In the genomic region with DNA sequence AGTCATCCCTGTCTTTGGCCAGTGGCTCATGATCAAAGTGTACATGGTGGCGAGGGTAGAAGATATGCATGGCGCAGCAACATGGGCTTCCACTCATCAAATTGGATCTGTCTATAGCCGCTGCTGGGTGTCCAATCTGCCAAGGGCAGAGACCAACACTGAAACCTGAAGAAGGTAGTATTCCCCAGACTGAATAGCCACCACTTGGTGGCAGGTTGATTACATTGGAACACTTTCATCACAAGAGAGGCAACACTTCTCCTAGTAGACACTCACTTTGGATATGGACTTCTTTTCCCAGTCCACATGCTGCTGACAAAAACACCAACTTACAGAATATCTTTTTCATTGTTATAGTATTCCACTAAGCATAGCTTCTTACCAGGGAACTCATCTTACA, we compare ENCODE assay signal across 16 cellular contexts. TPM values are rescaled to one million over a fixed set of nuclear protein-coding genes. Genes with fewer than 3 reads are reported as not detected.
DNase-seq lines count a peak whose midpoint lies in the region; ATAC-seq and TF ChIP-seq lines count a peak whose summit lies in the region.
"Had no signal": no experiment of that assay in that cellular context is flagged by ENCODE, and none has a peak within 500 bp of the region (broad histone marks: within the 10 kb centered on the region; RNA-seq: fewer than 3 reads in every experiment).

No MANE protein-coding gene starts in this region.

- H3K4me2 ChIP-seq in hepatocyte, result no peak overlapping the region
- H3K4me2 ChIP-seq: KMS-11 had no signal

- DNase-seq in activated naive CD4-positive, alpha-beta T cell treated with anti-CD3 and anti-CD28 coated beads for 36 hours, result no peak
- DNase-seq in WTC11 (ENCODE audit: low spot score) (no peak), hepatocyte (ENCODE audit: low spot score) (no peak), erythroblast (lab: John Stamatoyannopoulos, UW) (no peak), NCI-H226 (no peak)
- DNase-seq: Caco-2; CD4-positive, CD25-positive, alpha-beta regulatory T cell; HCEC 1CT; NCI-H1417 treated with DMSO at 0.1 percent for 48 hours; NCI-H187 treated with DMSO at 0.1 percent for 48 hours; Right ventricle myocardium superior had no signal

- intact Hi-C loops in activated naive CD4-positive, alpha-beta T cell treated with anti-CD3 and anti-CD28 coated beads for 36 hours (cut with micrococcal nuclease), result loop anchor here (5.0 kb wide), 1 partner anchor 1195 kb away; no protein-coding TSS in a partner anchor

- peaks cover 4% of the 10 kb centered on the region for H3K9me3 Mint-ChIP-seq in activated naive CD4-positive, alpha-beta T cell treated with anti-CD3 and anti-CD28 coated beads, Interleukin-2, amount 50 U/mL, for 24 hours
- no peaks in the 10 kb centered on the region for H3K9me3 Mint-ChIP-seq in activated naive CD4-positive, alpha-beta T cell treated with anti-CD3 and anti-CD28 coated beads for 36 hours
- no peaks in the 10 kb centered on the region for H3K9me3 Mint-ChIP-seq in WTC11

- H3K4me1 Mint-ChIP-seq in activated naive CD4-positive, alpha-beta T cell treated with anti-CD3 and anti-CD28 coated beads, Interleukin-2, amount 50 U/mL, for 24 hours, result peaks cover 23% of the 10 kb centered on the region
- H3K4me1 Mint-ChIP-seq in activated naive CD4-positive, alpha-beta T cell treated with anti-CD3 and anti-CD28 coated beads for 36 hours (ENCODE audit: low read depth), result peaks cover 24% of the 10 kb centered on the region
- H3K4me1 Mint-ChIP-seq in WTC11, result peaks cover 6% of the 10 kb centered on the region; the same call in 1 of the 2 replicates
- H3K4me1 Mint-ChIP-seq: CD4-positive, CD25-positive, alpha-beta regulatory T cell had no signal

- TF ChIP-seq POLR2A in erythroblast (IDR thresholded peaks at IDR 0.05; ENCODE audit: low read length), result no peak

- CTCF ChIA-PET in activated naive CD4-positive, alpha-beta T cell treated with anti-CD3 and anti-CD28 coated beads for 36 hours (lab: Charles Lee), result interaction anchor here (1.0 kb wide), 1 partner anchor 21 kb away, joined by 4 read pairs; no protein-coding TSS in a partner anchor
- CTCF ChIA-PET in WTC11 (lab: Charles Lee), result no interaction called here

- no peak overlapping the region for H3K4me3 ChIP-seq in hepatocyte

- H3K27ac Mint-ChIP-seq in activated naive CD4-positive, alpha-beta T cell treated with anti-CD3 and anti-CD28 coated beads, Interleukin-2, amount 50 U/mL, for 24 hours, result peak overlapping the region; percentile 43
- no peak overlapping the region for H3K27ac Mint-ChIP-seq in activated naive CD4-positive, alpha-beta T cell treated with anti-CD3 and anti-CD28 coated beads for 36 hours
- no peak overlapping the region for H3K27ac Mint-ChIP-seq in WTC11
- H3K27ac Mint-ChIP-seq: B cell; CD4-positive, CD25-positive, alpha-beta regulatory T cell had no signal

- TF ChIP-seq RAD21 in Ishikawa (IDR thresholded peaks at IDR 0.05; ENCODE audit: low read depth), result peak; percentile 41

- POLR2A ChIA-PET in WTC11 (lab: Charles Lee), result no interaction called here

- no peaks in the 10 kb centered on the region for H3K27me3 ChIP-seq in hepatocyte

- H3K27ac ChIP-seq in hepatocyte, result no peak overlapping the region
- H3K27ac ChIP-seq: KMS-11 had no signal

- 90% methylated on average over 3 of the region's 3 CpGs for WGBS in hepatocyte (ENCODE audit: low lambda C conversion rate, missing lambda C conversion rate)

- peaks cover 24% of the 10 kb centered on the region for H3K27me3 Mint-ChIP-seq in activated naive CD4-positive, alpha-beta T cell treated with anti-CD3 and anti-CD28 coated beads, Interleukin-2, amount 50 U/mL, for 24 hours
- peaks cover 33% of the 10 kb centered on the region for H3K27me3 Mint-ChIP-seq in activated naive CD4-positive, alpha-beta T cell treated with anti-CD3 and anti-CD28 coated beads for 36 hours (ENCODE audit: low read depth)
- peaks cover 45% of the 10 kb centered on the region for H3K27me3 Mint-ChIP-seq in WTC11 (ENCODE audit: low read depth)

- H3K9me3 ChIP-seq in hepatocyte (ENCODE audit: low read depth), result no peaks in the 10 kb centered on the region
- H3K9me3 ChIP-seq: Caco-2 had no signal

- no peak for TF ChIP-seq CTCF in WTC11 (IDR thresholded peaks at IDR 0.05)
- TF ChIP-seq CTCF in hepatocyte (IDR thresholded peaks at IDR 0.05; ENCODE audit: poor library complexity), result peak; percentile 9

- no peaks in the 10 kb centered on the region for H3K79me2 ChIP-seq in hepatocyte

- no peaks in the 10 kb centered on the region for H4K20me1 ChIP-seq in hepatocyte (ENCODE audit: insufficient read depth, poor library complexity, severe bottlenecking)

- no peak overlapping the region for H2AFZ ChIP-seq in hepatocyte

- H3K4me3 Mint-ChIP-seq in activated naive CD4-positive, alpha-beta T cell treated with anti-CD3 and anti-CD28 coated beads, Interleukin-2, amount 50 U/mL, for 24 hours, result no peak overlapping the region
- H3K4me3 Mint-ChIP-seq in activated naive CD4-positive, alpha-beta T cell treated with anti-CD3 and anti-CD28 coated beads for 36 hours, result no peak overlapping the region
- no peak overlapping the region for H3K4me3 Mint-ChIP-seq in WTC11
- H3K4me3 Mint-ChIP-seq: B cell; CD4-positive, CD25-positive, alpha-beta regulatory T cell had no signal

- ATAC-seq in WTC11, result 0 out of 2 replicates have a peak, but pooled peaks have one; percentile 22
- no peak for ATAC-seq in GM19351 (IDR thresholded peaks at IDR 0.05; ENCODE audit: unreplicated experiment)

- no peaks in the 10 kb centered on the region for H3K36me3 Mint-ChIP-seq in activated naive CD4-positive, alpha-beta T cell treated with anti-CD3 and anti-CD28 coated beads, Interleukin-2, amount 50 U/mL, for 24 hours
- H3K36me3 Mint-ChIP-seq in activated naive CD4-positive, alpha-beta T cell treated with anti-CD3 and anti-CD28 coated beads for 36 hours (ENCODE audit: low read depth), result no peaks in the 10 kb centered on the region
- no peaks in the 10 kb centered on the region for H3K36me3 Mint-ChIP-seq in WTC11
- H3K36me3 Mint-ChIP-seq: CD4-positive, CD25-positive, alpha-beta regulatory T cell had no signal

- no peak for TF ChIP-seq EP300 in Ishikawa (IDR thresholded peaks at IDR 0.05; ENCODE audit: borderline replicate concordance)

- no peaks in the 10 kb centered on the region for H3K36me3 ChIP-seq in hepatocyte (replicated peaks; ENCODE audit: insufficient read depth, low read depth)

- H3K9me2 ChIP-seq in hepatocyte (replicated peaks; ENCODE audit: insufficient read depth), result no peaks in the 10 kb centered on the region

- no peaks in the 10 kb centered on the region for H3K4me1 ChIP-seq in hepatocyte (ENCODE audit: insufficient read depth)
- H3K4me1 ChIP-seq: Caco-2 had no signal

TF ChIP-seq in Ishikawa, 13 proteins besides CTCF, POLR2A, EP300 and RAD21 (continues in another document):
- no peak for TF ChIP-seq TAF1 (IDR thresholded peaks at IDR 0.05; ENCODE audit: low read depth)

TF ChIP-seq in WTC11, 78 proteins besides CTCF, POLR2A, EP300 and RAD21:
- no peak for TF ChIP-seq KAT7 (CRISPR knock-in tag; IDR thresholded peaks at IDR 0.05; ENCODE audit: borderline replicate concordance)
- TF ChIP-seq OVOL2 (CRISPR knock-in tag; IDR thresholded peaks at IDR 0.05; ENCODE audit: borderline replicate concordance), result no peak
- TF ChIP-seq ZNF121 (CRISPR knock-in tag; IDR thresholded peaks at IDR 0.05), result no peak
- TF ChIP-seq RELA (CRISPR knock-in tag; IDR thresholded peaks at IDR 0.05; ENCODE audit: borderline replicate concordance), result no peak
- TF ChIP-seq, protein P1, sequence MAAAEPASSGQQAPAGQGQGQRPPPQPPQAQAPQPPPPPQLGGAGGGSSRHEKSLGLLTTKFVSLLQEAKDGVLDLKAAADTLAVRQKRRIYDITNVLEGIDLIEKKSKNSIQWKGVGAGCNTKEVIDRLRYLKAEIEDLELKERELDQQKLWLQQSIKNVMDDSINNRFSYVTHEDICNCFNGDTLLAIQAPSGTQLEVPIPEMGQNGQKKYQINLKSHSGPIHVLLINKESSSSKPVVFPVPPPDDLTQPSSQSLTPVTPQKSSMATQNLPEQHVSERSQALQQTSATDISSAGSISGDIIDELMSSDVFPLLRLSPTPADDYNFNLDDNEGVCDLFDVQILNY (CRISPR knock-in tag; IDR thresholded peaks at IDR 0.05), result no peak
- TF ChIP-seq JUN (CRISPR knock-in tag; IDR thresholded peaks at IDR 0.05), result no peak
- no peak for TF ChIP-seq CBFB (CRISPR knock-in tag; IDR thresholded peaks at IDR 0.05; ENCODE audit: low read depth)
- TF ChIP-seq, protein P2, sequence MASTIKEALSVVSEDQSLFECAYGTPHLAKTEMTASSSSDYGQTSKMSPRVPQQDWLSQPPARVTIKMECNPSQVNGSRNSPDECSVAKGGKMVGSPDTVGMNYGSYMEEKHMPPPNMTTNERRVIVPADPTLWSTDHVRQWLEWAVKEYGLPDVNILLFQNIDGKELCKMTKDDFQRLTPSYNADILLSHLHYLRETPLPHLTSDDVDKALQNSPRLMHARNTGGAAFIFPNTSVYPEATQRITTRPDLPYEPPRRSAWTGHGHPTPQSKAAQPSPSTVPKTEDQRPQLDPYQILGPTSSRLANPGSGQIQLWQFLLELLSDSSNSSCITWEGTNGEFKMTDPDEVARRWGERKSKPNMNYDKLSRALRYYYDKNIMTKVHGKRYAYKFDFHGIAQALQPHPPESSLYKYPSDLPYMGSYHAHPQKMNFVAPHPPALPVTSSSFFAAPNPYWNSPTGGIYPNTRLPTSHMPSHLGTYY (CRISPR knock-in tag; IDR thresholded peaks at IDR 0.05), result no peak
- TF ChIP-seq IRF2 (CRISPR knock-in tag; IDR thresholded peaks at IDR 0.05; ENCODE audit: borderline replicate concordance, low read depth), result no peak
- TF ChIP-seq, protein P3, sequence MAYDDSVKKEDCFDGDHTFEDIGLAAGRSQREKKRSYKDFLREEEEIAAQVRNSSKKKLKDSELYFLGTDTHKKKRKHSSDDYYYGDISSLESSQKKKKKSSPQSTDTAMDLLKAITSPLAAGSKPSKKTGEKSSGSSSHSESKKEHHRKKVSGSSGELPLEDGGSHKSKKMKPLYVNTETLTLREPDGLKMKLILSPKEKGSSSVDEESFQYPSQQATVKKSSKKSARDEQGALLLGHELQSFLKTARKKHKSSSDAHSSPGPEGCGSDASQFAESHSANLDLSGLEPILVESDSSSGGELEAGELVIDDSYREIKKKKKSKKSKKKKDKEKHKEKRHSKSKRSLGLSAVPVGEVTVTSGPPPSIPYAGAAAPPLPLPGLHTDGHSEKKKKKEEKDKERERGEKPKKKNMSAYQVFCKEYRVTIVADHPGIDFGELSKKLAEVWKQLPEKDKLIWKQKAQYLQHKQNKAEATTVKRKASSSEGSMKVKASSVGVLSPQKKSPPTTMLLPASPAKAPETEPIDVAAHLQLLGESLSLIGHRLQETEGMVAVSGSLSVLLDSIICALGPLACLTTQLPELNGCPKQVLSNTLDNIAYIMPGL (CRISPR knock-in tag; IDR thresholded peaks at IDR 0.05), result no peak

RNA-seq across cellular contexts. Expression of a gene that starts 22.4 kb away (rescaled TPM):
- 1 to 10 TPM in 1 of 2 experiments, under 1 TPM in 1; 0.74 to 1.0 TPM for total RNA-seq in activated naive CD4-positive, alpha-beta T cell treated with anti-CD3 and anti-CD28 coated beads for 36 hours
- total RNA-seq in WTC11 (2021) (19.3 to 23.5 TPM (median 22.6 TPM) in 3 replicates), hepatocyte (0.72 and 0.93 TPM in 2 replicates)
- 1.8 and 1.9 TPM in 2 replicates for polyA plus RNA-seq in hepatocyte
- total RNA-seq: CD4-positive, CD25-positive, alpha-beta regulatory T cell had no signal
- polyA plus RNA-seq: CD4-positive, CD25-positive, alpha-beta regulatory T cell had no signal

RNA-seq across cellular contexts. Expression of a gene that starts 30.6 kb away (rescaled TPM):
- 10 to 100 TPM; 36.3 to 37.3 TPM for total RNA-seq in activated naive CD4-positive, alpha-beta T cell treated with anti-CD3 and anti-CD28 coated beads for 36 hours
- 67.9 to 68.9 TPM (median 68.2 TPM) in 3 replicates for total RNA-seq in WTC11 (2021)
- total RNA-seq in hepatocyte, result 340 and 354 TPM in 2 replicates
- polyA plus RNA-seq in hepatocyte, result 610 and 612 TPM in 2 replicates
